Comparison of ENCODE assay signal across 34 cellular contexts in the genomic region with DNA sequence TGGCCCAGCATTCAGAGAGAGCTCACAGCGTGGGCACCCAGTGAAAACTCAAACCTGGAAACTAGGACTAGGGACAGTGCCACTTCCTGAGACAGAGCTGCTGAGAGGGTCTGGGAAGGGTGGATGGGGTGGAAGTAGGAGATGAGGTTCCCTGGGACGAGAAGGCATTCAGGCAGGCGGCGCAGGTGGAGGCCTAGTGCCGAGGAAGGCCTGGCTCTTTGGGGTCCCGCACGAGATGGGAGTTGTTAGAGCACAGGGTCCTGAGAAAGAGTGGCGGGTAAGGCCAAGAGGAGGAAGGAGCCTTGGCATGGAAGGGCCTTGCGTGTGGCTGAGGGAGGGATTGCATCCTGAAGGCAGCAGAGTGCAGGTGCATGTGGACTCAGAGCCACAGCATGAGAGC.
"Had no signal": no experiment of that assay in that cellular context is flagged by ENCODE, and none has a peak within 500 bp of the region (broad histone marks: within the 10 kb centered on the region; RNA-seq: fewer than 3 reads in every experiment).

No MANE protein-coding gene starts in this region.

- H3K27me3 ChIP-seq: brain microvascular endothelial cell had no signal

- H3K36me3 ChIP-seq: brain microvascular endothelial cell, WERI-Rb-1 had no signal

- FAIRE-seq: RCC 7860 had no signal

- ATAC-seq: activated CD8-positive, alpha-beta T cell treated with anti-CD3 and anti-CD28 coated beads for 36 hours; activated T-cell treated with anti-CD3 and anti-CD28 coated beads, Interleukin-2, amount 50 U/mL, for 72 hours; activated T-helper 17 cell treated with anti-CD3 and anti-CD28 coated beads, Interleukin-2, amount 50 U/mL, for 72 hours; PC-3 had no signal

- DNase-seq: activated CD4-positive, alpha-beta T cell treated with anti-CD3 and anti-CD28 coated beads, Interleukin-2, amount 10 ng/mL, durations not matched to agents 24 days and 14 days; activated CD4-positive, alpha-beta T cell treated with anti-CD3 and anti-CD28 coated beads, Interleukin-2, amount 50 U/mL, for 4 hours; activated CD4-positive, CD25-positive, alpha-beta regulatory T cell; activated CD8-positive, alpha-beta T cell treated with anti-CD3 and anti-CD28 coated beads for 36 hours; activated effector memory CD4-positive, alpha-beta T cell treated with anti-CD3 and anti-CD28 coated beads, Interleukin-2, amount 50 U/mL, for 16 hours; activated naive CD4-positive, alpha-beta T cell; activated naive CD4-positive, alpha-beta T cell treated with anti-CD3 and anti-CD28 coated beads, Interleukin-2, amount 50 U/mL, for 16 hours; activated naive CD8-positive, alpha-beta T cell treated with anti-CD3 and anti-CD28 coated beads for 36 hours; activated T-cell treated with anti-CD3 and anti-CD28 coated beads, Interleukin-2, amount 50 U/mL, for 1 hour; activated T-cell treated with anti-CD3 and anti-CD28 coated beads, Interleukin-2, amount 50 U/mL, for 72 hours; amniotic stem cell; aorta; brain microvascular endothelial cell; MM.1S; MV-4-11; NCI-H1092; NCI-H1436 treated with DMSO at 0.1 percent for 48 hours; NCI-H1694 treated with DMSO at 0.1 percent for 48 hours; NCI-H2029 treated with DMSO at 0.1 percent for 48 hours; NCI-H2107; NCI-H2171; NCI-H510A; NCI-H526; NCI-H748 treated with DMSO at 0.1 percent for 48 hours; NK-92 treated with Interleukin-12 subunit alpha and Interleukin-12 subunit beta, amount 100 ng/mL, for 24 hours; PC-3; Right ventricle myocardium superior; SW 1271; T-helper 1 cell; T-helper 2 cell; T-helper 9 cell; WERI-Rb-1 had no signal

- H3K27ac ChIP-seq: brain microvascular endothelial cell, WERI-Rb-1 had no signal
